ENCODE assay signal across 27 cellular contexts in the genomic region with DNA sequence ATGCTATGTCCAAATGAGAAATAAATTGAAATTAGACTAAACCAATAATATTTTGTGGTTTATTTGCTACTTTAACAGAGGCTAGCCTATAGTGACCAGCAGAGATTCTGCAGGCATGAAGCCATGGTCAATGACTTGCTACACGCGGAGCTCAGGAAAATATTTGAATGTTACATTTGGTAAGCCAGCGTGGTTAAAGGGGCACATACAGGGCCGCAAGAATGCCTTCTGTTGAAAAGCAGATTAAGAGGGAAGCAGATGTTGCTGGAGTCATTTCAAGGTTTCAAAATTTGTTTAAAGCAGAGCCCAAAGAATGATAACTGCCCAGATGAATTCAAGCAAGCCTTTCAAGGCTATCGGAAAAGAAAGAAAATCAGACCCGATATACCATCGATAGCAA.
"Had no signal": no experiment of that assay in that cellular context is flagged by ENCODE, and none has a peak within 500 bp of the region (broad histone marks: within the 10 kb centered on the region; RNA-seq: fewer than 3 reads in every experiment).

No MANE protein-coding gene starts in this region.

- H3K9me3 Mint-ChIP-seq: activated CD4-positive, alpha-beta T cell treated with anti-CD3 and anti-CD28 coated beads, Interleukin-2, amount 10 ng/mL, durations not matched to agents 24 days and 14 days; activated CD8-positive, alpha-beta T cell treated with anti-CD3 and anti-CD28 coated beads for 36 hours; activated naive CD4-positive, alpha-beta T cell treated with anti-CD3 and anti-CD28 coated beads, Interleukin-2, amount 50 U/mL, for 72 hours; endodermal cell; nephron; stimulated activated naive CD8-positive, alpha-beta T cell treated with anti-CD3 and anti-CD28 coated beads, Interleukin-15, Interleukin-2, amounts not matched to agents 100 ng/mL and 50 ng/mL, for 24 hours; T-cell; T-helper 2 cell treated with Interferon-gamma antibody and Interleukin-4, amounts not matched to agents 5 μg/mL and 100 μg/mL, for 36 hours had no signal

- H3K27me3 ChIP-seq: esophagus squamous epithelium, neutrophil, ovary, right atrium auricular region, thyroid gland had no signal

- H3K4me3 ChIP-seq: coronary artery, esophagus squamous epithelium, ovary, psoas muscle, right atrium auricular region, thyroid gland had no signal

- H3K27me3 Mint-ChIP-seq: stimulated activated naive CD8-positive, alpha-beta T cell treated with anti-CD3 and anti-CD28 coated beads, Interleukin-15, Interleukin-2, amounts not matched to agents 100 ng/mL and 50 ng/mL, for 24 hours; T-cell had no signal

- H3K36me3 Mint-ChIP-seq: activated CD8-positive, alpha-beta memory T cell treated with anti-CD3 and anti-CD28 coated beads, Interleukin-2, amount 10 ng/mL, durations not matched to agents 7 days and 5 days; activated naive CD4-positive, alpha-beta T cell treated with anti-CD3 and anti-CD28 coated beads, Interleukin-2, amount 50 U/mL, for 72 hours; mesothelial cell of epicardium; T-cell had no signal

- ATAC-seq: activated CD4-positive, CD25-positive, alpha-beta regulatory T cell treated with anti-CD3 and anti-CD28 coated beads, Interleukin-2, amount 50 U/mL, for 24 hours; activated CD8-positive, alpha-beta memory T cell treated with anti-CD3 and anti-CD28 coated beads, Interleukin-2, amount 10 ng/mL, durations not matched to agents 7 days and 5 days; activated CD8-positive, alpha-beta T cell treated with anti-CD3 and anti-CD28 coated beads for 36 hours; activated naive CD4-positive, alpha-beta T cell treated with anti-CD3 and anti-CD28 coated beads, Interleukin-2, amount 50 U/mL, for 72 hours; left ventricle myocardium superior; psoas muscle; T-cell had no signal

- DNase-seq: activated CD4-positive, alpha-beta T cell treated with anti-CD3 and anti-CD28 coated beads, Interleukin-2, amount 10 ng/mL, durations not matched to agents 24 days and 14 days; activated CD8-positive, alpha-beta memory T cell treated with anti-CD3 and anti-CD28 coated beads, Interleukin-2, amount 10 ng/mL, durations not matched to agents 7 days and 5 days; activated CD8-positive, alpha-beta T cell treated with anti-CD3 and anti-CD28 coated beads for 36 hours; activated T-cell treated with anti-CD3 and anti-CD28 coated beads for 4 hours; amniotic stem cell; cerebellar nuclear complex; endodermal cell; esophagus squamous epithelium; hypothalamus; left ventricle myocardium superior; mammary epithelial cell; ovary; psoas muscle; stimulated activated CD4-positive, alpha-beta T cell treated with anti-CD3 and anti-CD28 coated beads, Interleukin-1b, Interleukin-23, amount 100 ng/mL, for 48 hours; substantia nigra; T-cell; thyroid gland had no signal

- H3K9me3 ChIP-seq: esophagus squamous epithelium, neutrophil, ovary, psoas muscle, right atrium auricular region, thyroid gland had no signal

- H3K27ac ChIP-seq: coronary artery, esophagus squamous epithelium, neutrophil, ovary, psoas muscle, right atrium auricular region, thyroid gland, VCaP had no signal

- H3K4me3 Mint-ChIP-seq: activated CD4-positive, alpha-beta T cell treated with anti-CD3 and anti-CD28 coated beads, Interleukin-2, amount 10 ng/mL, durations not matched to agents 24 days and 14 days; activated CD8-positive, alpha-beta memory T cell treated with anti-CD3 and anti-CD28 coated beads, Interleukin-2, amount 10 ng/mL, durations not matched to agents 7 days and 5 days; activated CD8-positive, alpha-beta T cell treated with anti-CD3 and anti-CD28 coated beads for 36 hours; endodermal cell; mesothelial cell of epicardium; nephron; stimulated activated naive CD8-positive, alpha-beta T cell treated with anti-CD3 and anti-CD28 coated beads, Interleukin-15, Interleukin-2, amounts not matched to agents 100 ng/mL and 50 ng/mL, for 24 hours; T-cell; T-helper 2 cell treated with Interferon-gamma antibody and Interleukin-4, amounts not matched to agents 5 μg/mL and 100 μg/mL, for 36 hours had no signal

- H3K27ac Mint-ChIP-seq: activated CD4-positive, alpha-beta T cell treated with anti-CD3 and anti-CD28 coated beads, Interleukin-2, amount 10 ng/mL, durations not matched to agents 24 days and 14 days; activated CD8-positive, alpha-beta memory T cell treated with anti-CD3 and anti-CD28 coated beads, Interleukin-2, amount 10 ng/mL, durations not matched to agents 7 days and 5 days; activated CD8-positive, alpha-beta T cell treated with anti-CD3 and anti-CD28 coated beads for 36 hours; activated naive CD4-positive, alpha-beta T cell treated with anti-CD3 and anti-CD28 coated beads, Interleukin-2, amount 50 U/mL, for 72 hours; endodermal cell; mesothelial cell of epicardium; nephron; stimulated activated naive CD8-positive, alpha-beta T cell treated with anti-CD3 and anti-CD28 coated beads, Interleukin-15, Interleukin-2, amounts not matched to agents 100 ng/mL and 50 ng/mL, for 24 hours; T-cell; T-helper 2 cell treated with Interferon-gamma antibody and Interleukin-4, amounts not matched to agents 5 μg/mL and 100 μg/mL, for 36 hours had no signal

- H3K36me3 ChIP-seq: esophagus squamous epithelium, neutrophil, ovary, right atrium auricular region, thyroid gland had no signal

- H3K4me1 ChIP-seq: esophagus squamous epithelium, psoas muscle, right atrium auricular region, thyroid gland had no signal

- H3K4me1 Mint-ChIP-seq: activated CD4-positive, alpha-beta T cell treated with anti-CD3 and anti-CD28 coated beads, Interleukin-2, amount 10 ng/mL, durations not matched to agents 24 days and 14 days; activated CD8-positive, alpha-beta memory T cell treated with anti-CD3 and anti-CD28 coated beads, Interleukin-2, amount 10 ng/mL, durations not matched to agents 7 days and 5 days; endodermal cell; nephron; T-cell had no signal
